In the genomic region with DNA sequence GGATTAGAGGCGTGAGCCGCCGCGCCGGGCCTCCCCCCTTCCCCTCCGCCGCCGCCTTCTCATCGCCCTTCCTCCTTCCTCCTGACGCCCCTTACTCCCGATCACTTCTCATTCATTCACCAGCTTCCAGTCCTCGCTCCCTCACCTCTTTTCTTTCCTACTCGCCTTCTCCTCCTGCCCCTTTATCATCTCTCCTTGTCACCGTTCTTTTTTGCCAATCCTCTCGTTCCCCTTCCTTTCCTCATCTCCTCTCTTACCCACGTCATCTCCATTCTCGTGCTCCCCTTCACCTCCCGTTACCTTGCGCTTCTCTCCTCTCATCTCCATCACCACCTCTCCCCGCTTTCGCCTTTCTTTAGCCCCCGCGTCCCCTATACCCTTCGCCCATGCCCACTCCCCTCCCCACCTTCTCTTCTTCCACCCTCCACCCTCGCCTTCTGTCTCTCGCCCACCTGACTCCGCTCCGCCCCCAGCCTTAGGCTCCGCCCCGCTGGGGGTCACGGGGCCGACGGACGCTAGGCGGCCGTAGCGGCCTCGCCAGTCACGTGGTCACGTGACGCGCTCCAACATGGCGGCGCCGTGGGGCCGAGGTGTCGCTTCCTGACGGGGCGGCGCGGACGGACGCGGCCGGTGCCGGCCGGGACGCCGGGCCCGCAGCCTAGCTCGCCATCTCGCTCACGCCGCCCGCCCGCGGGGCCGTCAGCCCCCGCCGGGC, we compare ENCODE assay signal across 1 cellular context.
A peak's percentile ranks its signal among the peaks of the same experiment; 100 is the strongest.
TF ChIP-seq lines count a peak whose summit lies in the region.

A gene (plus strand): TSS at position 544 of the 715 bp plus-strand sequence. CDS start 179 bp downstream, outside the sequence.

TF ChIP-seq in K562, 482 proteins besides CTCF, POLR2A, EP300 and RAD21 (continued from another document and continues in another):
- TF ChIP-seq KAT2B (IDR thresholded peaks at IDR 0.05; ENCODE audit: low read depth, low read length): no peak
- TF ChIP-seq ZNF780A (CRISPR knock-in tag; IDR thresholded peaks at IDR 0.05): no peak
- no peak for TF ChIP-seq RFX1 (IDR thresholded peaks at IDR 0.05)
- TF ChIP-seq LARP7 (IDR thresholded peaks at IDR 0.05): peak; percentile 99
- no peak for TF ChIP-seq STAT5A (IDR thresholded peaks at IDR 0.05; ENCODE audit: borderline replicate concordance, low read length)
- no peak for TF ChIP-seq SRSF7 (optimal IDR thresholded peaks at IDR 0.05; ENCODE audit: low read depth, low read length)
- TF ChIP-seq, protein P1, sequence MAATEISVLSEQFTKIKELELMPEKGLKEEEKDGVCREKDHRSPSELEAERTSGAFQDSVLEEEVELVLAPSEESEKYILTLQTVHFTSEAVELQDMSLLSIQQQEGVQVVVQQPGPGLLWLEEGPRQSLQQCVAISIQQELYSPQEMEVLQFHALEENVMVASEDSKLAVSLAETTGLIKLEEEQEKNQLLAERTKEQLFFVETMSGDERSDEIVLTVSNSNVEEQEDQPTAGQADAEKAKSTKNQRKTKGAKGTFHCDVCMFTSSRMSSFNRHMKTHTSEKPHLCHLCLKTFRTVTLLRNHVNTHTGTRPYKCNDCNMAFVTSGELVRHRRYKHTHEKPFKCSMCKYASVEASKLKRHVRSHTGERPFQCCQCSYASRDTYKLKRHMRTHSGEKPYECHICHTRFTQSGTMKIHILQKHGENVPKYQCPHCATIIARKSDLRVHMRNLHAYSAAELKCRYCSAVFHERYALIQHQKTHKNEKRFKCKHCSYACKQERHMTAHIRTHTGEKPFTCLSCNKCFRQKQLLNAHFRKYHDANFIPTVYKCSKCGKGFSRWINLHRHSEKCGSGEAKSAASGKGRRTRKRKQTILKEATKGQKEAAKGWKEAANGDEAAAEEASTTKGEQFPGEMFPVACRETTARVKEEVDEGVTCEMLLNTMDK (IDR thresholded peaks at IDR 0.05; ENCODE audit: borderline replicate concordance, insufficient read depth, low read depth, low read length, poor library complexity, severe bottlenecking): no peak
- no peak for TF ChIP-seq ETS2 (tag; IDR thresholded peaks at IDR 0.05; ENCODE audit: borderline replicate concordance, poor library complexity, severe bottlenecking)
- no peak for TF ChIP-seq TEAD2 (tag; IDR thresholded peaks at IDR 0.05)
- peak; percentile 72; the same call in 1 of the 2 replicates for TF ChIP-seq MEF2D (tag; conservative IDR thresholded peaks at IDR 0.05; ENCODE audit: low read depth)
- TF ChIP-seq DNMT1 (IDR thresholded peaks at IDR 0.05): peak; percentile 58; the same call in 1 of the 2 replicates
- no peak for TF ChIP-seq SRSF1 (IDR thresholded peaks at IDR 0.05; ENCODE audit: low read depth, low read length)
- no peak for TF ChIP-seq ZNF41 (CRISPR knock-in tag; conservative IDR thresholded peaks at IDR 0.05)
- TF ChIP-seq, protein P2, sequence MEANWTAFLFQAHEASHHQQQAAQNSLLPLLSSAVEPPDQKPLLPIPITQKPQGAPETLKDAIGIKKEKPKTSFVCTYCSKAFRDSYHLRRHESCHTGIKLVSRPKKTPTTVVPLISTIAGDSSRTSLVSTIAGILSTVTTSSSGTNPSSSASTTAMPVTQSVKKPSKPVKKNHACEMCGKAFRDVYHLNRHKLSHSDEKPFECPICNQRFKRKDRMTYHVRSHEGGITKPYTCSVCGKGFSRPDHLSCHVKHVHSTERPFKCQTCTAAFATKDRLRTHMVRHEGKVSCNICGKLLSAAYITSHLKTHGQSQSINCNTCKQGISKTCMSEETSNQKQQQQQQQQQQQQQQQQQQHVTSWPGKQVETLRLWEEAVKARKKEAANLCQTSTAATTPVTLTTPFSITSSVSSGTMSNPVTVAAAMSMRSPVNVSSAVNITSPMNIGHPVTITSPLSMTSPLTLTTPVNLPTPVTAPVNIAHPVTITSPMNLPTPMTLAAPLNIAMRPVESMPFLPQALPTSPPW (CRISPR knock-in tag; IDR thresholded peaks at IDR 0.05): peak; percentile 72
- TF ChIP-seq, protein P3, sequence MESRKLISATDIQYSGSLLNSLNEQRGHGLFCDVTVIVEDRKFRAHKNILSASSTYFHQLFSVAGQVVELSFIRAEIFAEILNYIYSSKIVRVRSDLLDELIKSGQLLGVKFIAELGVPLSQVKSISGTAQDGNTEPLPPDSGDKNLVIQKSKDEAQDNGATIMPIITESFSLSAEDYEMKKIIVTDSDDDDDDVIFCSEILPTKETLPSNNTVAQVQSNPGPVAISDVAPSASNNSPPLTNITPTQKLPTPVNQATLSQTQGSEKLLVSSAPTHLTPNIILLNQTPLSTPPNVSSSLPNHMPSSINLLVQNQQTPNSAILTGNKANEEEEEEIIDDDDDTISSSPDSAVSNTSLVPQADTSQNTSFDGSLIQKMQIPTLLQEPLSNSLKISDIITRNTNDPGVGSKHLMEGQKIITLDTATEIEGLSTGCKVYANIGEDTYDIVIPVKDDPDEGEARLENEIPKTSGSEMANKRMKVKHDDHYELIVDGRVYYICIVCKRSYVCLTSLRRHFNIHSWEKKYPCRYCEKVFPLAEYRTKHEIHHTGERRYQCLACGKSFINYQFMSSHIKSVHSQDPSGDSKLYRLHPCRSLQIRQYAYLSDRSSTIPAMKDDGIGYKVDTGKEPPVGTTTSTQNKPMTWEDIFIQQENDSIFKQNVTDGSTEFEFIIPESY (CRISPR knock-in tag; IDR thresholded peaks at IDR 0.05): no peak
- peak; percentile 85 to 90 for TF ChIP-seq ARNT (IDR thresholded peaks at IDR 0.05)
- TF ChIP-seq CHD2 (IDR thresholded peaks at IDR 0.05; ENCODE audit: low read depth, low read length): no peak
- no peak for TF ChIP-seq XRCC5 (IDR thresholded peaks at IDR 0.05; ENCODE audit: low read depth, low read length)
- TF ChIP-seq, protein P4, sequence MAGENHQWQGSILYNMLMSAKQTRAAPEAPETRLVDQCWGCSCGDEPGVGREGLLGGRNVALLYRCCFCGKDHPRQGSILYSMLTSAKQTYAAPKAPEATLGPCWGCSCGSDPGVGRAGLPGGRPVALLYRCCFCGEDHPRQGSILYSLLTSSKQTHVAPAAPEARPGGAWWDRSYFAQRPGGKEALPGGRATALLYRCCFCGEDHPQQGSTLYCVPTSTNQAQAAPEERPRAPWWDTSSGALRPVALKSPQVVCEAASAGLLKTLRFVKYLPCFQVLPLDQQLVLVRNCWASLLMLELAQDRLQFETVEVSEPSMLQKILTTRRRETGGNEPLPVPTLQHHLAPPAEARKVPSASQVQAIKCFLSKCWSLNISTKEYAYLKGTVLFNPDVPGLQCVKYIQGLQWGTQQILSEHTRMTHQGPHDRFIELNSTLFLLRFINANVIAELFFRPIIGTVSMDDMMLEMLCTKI (IDR thresholded peaks at IDR 0.05; ENCODE audit: partially characterized antibody): no peak
- TF ChIP-seq, protein P5, sequence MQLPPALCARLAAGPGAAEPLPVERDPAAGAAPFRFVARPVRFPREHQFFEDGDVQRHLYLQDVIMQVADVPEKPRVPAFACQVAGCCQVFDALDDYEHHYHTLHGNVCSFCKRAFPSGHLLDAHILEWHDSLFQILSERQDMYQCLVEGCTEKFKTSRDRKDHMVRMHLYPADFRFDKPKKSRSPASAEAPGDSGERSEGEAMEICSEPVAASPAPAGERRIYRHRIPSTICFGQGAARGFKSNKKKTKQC (CRISPR knock-in tag; IDR thresholded peaks at IDR 0.05): peak; percentile 33; the same call in 1 of the 2 replicates
- no peak for TF ChIP-seq ZNF165 (CRISPR knock-in tag; IDR thresholded peaks at IDR 0.05; ENCODE audit: borderline replicate concordance)
- 0 out of 2 replicates have a peak, but pooled peaks have one; percentile 25 for TF ChIP-seq MECOM (CRISPR knock-in tag; IDR thresholded peaks at IDR 0.05)
- TF ChIP-seq, protein P6, sequence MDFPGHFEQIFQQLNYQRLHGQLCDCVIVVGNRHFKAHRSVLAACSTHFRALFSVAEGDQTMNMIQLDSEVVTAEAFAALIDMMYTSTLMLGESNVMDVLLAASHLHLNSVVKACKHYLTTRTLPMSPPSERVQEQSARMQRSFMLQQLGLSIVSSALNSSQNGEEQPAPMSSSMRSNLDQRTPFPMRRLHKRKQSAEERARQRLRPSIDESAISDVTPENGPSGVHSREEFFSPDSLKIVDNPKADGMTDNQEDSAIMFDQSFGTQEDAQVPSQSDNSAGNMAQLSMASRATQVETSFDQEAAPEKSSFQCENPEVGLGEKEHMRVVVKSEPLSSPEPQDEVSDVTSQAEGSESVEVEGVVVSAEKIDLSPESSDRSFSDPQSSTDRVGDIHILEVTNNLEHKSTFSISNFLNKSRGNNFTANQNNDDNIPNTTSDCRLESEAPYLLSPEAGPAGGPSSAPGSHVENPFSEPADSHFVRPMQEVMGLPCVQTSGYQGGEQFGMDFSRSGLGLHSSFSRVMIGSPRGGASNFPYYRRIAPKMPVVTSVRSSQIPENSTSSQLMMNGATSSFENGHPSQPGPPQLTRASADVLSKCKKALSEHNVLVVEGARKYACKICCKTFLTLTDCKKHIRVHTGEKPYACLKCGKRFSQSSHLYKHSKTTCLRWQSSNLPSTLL (IDR thresholded peaks at IDR 0.05): peak; percentile 83
- no peak for TF ChIP-seq TAF15 (IDR thresholded peaks at IDR 0.05; ENCODE audit: low read depth, low read length)
- peak; percentile 99 for TF ChIP-seq ELF4 (CRISPR knock-in tag; IDR thresholded peaks at IDR 0.05)
- TF ChIP-seq PPARD (CRISPR knock-in tag; IDR thresholded peaks at IDR 0.05): no peak
- TF ChIP-seq FUS (optimal IDR thresholded peaks at IDR 0.05; ENCODE audit: low read depth, low read length): no peak
- TF ChIP-seq ZNF644 (tag; IDR thresholded peaks at IDR 0.05; ENCODE audit: low read depth): no peak; the same call in 1 of the 2 replicates
- TF ChIP-seq GATAD2A (IDR thresholded peaks at IDR 0.05): peak; percentile 95
- TF ChIP-seq ZNF3 (CRISPR knock-in tag; IDR thresholded peaks at IDR 0.05): no peak
- no peak for TF ChIP-seq ZNF766 (CRISPR knock-in tag; conservative IDR thresholded peaks at IDR 0.05)
- peak; percentile 23; the same call in 1 of the 2 replicates for TF ChIP-seq TAL1 (IDR thresholded peaks at IDR 0.05)
- no peak for TF ChIP-seq KLF10 (CRISPR knock-in tag; IDR thresholded peaks at IDR 0.05)
- TF ChIP-seq SP1 (CRISPR knock-in tag; IDR thresholded peaks at IDR 0.05): peak; percentile 75
- no peak for TF ChIP-seq ZNF124 (CRISPR knock-in tag; IDR thresholded peaks at IDR 0.05)
- TF ChIP-seq, protein P7, sequence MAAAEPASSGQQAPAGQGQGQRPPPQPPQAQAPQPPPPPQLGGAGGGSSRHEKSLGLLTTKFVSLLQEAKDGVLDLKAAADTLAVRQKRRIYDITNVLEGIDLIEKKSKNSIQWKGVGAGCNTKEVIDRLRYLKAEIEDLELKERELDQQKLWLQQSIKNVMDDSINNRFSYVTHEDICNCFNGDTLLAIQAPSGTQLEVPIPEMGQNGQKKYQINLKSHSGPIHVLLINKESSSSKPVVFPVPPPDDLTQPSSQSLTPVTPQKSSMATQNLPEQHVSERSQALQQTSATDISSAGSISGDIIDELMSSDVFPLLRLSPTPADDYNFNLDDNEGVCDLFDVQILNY (CRISPR knock-in tag; IDR thresholded peaks at IDR 0.05): no peak; the same call in 1 of the 2 replicates
- TF ChIP-seq ZNF561 (CRISPR knock-in tag; conservative IDR thresholded peaks at IDR 0.05): no peak
- no peak for TF ChIP-seq RUNX1 (IDR thresholded peaks at IDR 0.05; ENCODE audit: low read depth)
- TF ChIP-seq, protein P8, sequence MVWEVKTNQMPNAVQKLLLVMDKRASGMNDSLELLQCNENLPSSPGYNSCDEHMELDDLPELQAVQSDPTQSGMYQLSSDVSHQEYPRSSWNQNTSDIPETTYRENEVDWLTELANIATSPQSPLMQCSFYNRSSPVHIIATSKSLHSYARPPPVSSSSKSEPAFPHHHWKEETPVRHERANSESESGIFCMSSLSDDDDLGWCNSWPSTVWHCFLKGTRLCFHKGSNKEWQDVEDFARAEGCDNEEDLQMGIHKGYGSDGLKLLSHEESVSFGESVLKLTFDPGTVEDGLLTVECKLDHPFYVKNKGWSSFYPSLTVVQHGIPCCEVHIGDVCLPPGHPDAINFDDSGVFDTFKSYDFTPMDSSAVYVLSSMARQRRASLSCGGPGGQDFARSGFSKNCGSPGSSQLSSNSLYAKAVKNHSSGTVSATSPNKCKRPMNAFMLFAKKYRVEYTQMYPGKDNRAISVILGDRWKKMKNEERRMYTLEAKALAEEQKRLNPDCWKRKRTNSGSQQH (CRISPR knock-in tag; IDR thresholded peaks at IDR 0.05): peak; percentile 99
- no peak for TF ChIP-seq NRF1 (conservative IDR thresholded peaks at IDR 0.05 in 1 of 2, IDR thresholded peaks at IDR 0.05 in 1 of 2)
- TF ChIP-seq SNRNP70 (optimal IDR thresholded peaks at IDR 0.05; ENCODE audit: low read depth, low read length): no peak
- TF ChIP-seq TBP (optimal IDR thresholded peaks at IDR 0.05; ENCODE audit: low read depth, low read length): peak; percentile 86
- TF ChIP-seq MYNN (IDR thresholded peaks at IDR 0.05): no peak
- TF ChIP-seq MYNN (CRISPR knock-in tag; IDR thresholded peaks at IDR 0.05): no peak
- TF ChIP-seq, protein P9, sequence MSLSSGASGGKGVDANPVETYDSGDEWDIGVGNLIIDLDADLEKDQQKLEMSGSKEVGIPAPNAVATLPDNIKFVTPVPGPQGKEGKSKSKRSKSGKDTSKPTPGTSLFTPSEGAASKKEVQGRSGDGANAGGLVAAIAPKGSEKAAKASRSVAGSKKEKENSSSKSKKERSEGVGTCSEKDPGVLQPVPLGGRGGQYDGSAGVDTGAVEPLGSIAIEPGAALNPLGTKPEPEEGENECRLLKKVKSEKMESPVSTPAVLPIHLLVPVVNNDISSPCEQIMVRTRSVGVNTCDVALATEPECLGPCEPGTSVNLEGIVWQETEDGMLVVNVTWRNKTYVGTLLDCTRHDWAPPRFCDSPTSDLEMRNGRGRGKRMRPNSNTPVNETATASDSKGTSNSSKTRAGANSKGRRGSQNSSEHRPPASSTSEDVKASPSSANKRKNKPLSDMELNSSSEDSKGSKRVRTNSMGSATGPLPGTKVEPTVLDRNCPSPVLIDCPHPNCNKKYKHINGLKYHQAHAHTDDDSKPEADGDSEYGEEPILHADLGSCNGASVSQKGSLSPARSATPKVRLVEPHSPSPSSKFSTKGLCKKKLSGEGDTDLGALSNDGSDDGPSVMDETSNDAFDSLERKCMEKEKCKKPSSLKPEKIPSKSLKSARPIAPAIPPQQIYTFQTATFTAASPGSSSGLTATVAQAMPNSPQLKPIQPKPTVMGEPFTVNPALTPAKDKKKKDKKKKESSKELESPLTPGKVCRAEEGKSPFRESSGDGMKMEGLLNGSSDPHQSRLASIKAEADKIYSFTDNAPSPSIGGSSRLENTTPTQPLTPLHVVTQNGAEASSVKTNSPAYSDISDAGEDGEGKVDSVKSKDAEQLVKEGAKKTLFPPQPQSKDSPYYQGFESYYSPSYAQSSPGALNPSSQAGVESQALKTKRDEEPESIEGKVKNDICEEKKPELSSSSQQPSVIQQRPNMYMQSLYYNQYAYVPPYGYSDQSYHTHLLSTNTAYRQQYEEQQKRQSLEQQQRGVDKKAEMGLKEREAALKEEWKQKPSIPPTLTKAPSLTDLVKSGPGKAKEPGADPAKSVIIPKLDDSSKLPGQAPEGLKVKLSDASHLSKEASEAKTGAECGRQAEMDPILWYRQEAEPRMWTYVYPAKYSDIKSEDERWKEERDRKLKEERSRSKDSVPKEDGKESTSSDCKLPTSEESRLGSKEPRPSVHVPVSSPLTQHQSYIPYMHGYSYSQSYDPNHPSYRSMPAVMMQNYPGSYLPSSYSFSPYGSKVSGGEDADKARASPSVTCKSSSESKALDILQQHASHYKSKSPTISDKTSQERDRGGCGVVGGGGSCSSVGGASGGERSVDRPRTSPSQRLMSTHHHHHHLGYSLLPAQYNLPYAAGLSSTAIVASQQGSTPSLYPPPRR (CRISPR knock-in tag; IDR thresholded peaks at IDR 0.05; ENCODE audit: borderline replicate concordance): no peak; the same call in 1 of the 2 replicates
- no peak for TF ChIP-seq KAT8 (IDR thresholded peaks at IDR 0.05; ENCODE audit: low read depth)
- no peak for TF ChIP-seq ZNF408 (CRISPR knock-in tag; IDR thresholded peaks at IDR 0.05; ENCODE audit: low read depth)
- TF ChIP-seq YBX1 (IDR thresholded peaks at IDR 0.05): no peak
- TF ChIP-seq, protein P10, sequence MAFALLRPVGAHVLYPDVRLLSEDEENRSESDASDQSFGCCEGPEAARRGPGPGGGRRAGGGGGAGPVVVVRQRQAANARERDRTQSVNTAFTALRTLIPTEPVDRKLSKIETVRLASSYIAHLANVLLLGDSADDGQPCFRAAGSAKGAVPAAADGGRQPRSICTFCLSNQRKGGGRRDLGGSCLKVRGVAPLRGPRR (CRISPR knock-in tag; IDR thresholded peaks at IDR 0.05): no peak
